11 cellular contexts compared by ENCODE assay signal in genomic region chr9:3906437-3907213, GRCh38.
DNase-seq lines count a peak whose midpoint lies in the region; ATAC-seq, FAIRE-seq and TF ChIP-seq lines count a peak whose summit lies in the region.
"Had no signal": no experiment of that assay in that cellular context is flagged by ENCODE, and none has a peak within 500 bp of the region (broad histone marks: within the 10 kb centered on the region; RNA-seq: fewer than 3 reads in every experiment).

No MANE protein-coding gene starts in this region.

- CTCF ChIA-PET in WTC11 (lab: Charles Lee), result no interaction called here

- DNase-seq in H54 (ENCODE audit: insufficient read length, low spot score), result peak; percentile 77
- peak; percentile 87 for DNase-seq in fibroblast of villous mesenchyme (ENCODE audit: low read depth)
- DNase-seq in retinal pigment epithelial cell (ENCODE audit: low read depth), result peak; percentile 81
- DNase-seq in CD14-positive monocyte (ENCODE audit: low spot score), result no peak
- DNase-seq in WTC11 (ENCODE audit: low spot score), result no peak
- DNase-seq in NCI-H146 (lab: John Stamatoyannopoulos, UW), result no peak
- DNase-seq in activated T-cell treated with anti-CD3 and anti-CD28 coated beads, Interleukin-2, amount 50 U/mL, for 48 hours, result no peak
- DNase-seq: activated T-cell treated with anti-CD3 and anti-CD28 coated beads, Interleukin-2, amount 50 U/mL, for 1 hour; SHP77 had no signal

- H3K4me1 Mint-ChIP-seq in CD14-positive monocyte (peaks cover 25% of the 10 kb centered on the region), WTC11 (peaks cover 6% of the 10 kb centered on the region; the same call in 1 of the 2 replicates)

- peaks cover 0 to 2% (median 0%) of the 10 kb centered on the region in 3 donors for H3K27me3 Mint-ChIP-seq in CD14-positive monocyte (ENCODE audit: low read depth in 3 of 3)
- H3K27me3 Mint-ChIP-seq in WTC11 (ENCODE audit: low read depth), result no peaks in the 10 kb centered on the region

- H3K4me3 ChIP-seq in fibroblast of villous mesenchyme (ENCODE audit: low read depth, low read length), result no peak overlapping the region
- no peak overlapping the region for H3K4me3 ChIP-seq in retinal pigment epithelial cell (ENCODE audit: low read length)

- TF ChIP-seq CTCF in fibroblast of villous mesenchyme (IDR thresholded peaks at IDR 0.05; ENCODE audit: insufficient read depth, low read depth, low read length) (no peak), retinal pigment epithelial cell (conservative IDR thresholded peaks at IDR 0.05; ENCODE audit: low read depth, low read length) (no peak), CD14-positive monocyte (IDR thresholded peaks at IDR 0.05) (no peak), WTC11 (IDR thresholded peaks at IDR 0.05) (no peak)

- intact Hi-C loops in CD14-positive monocyte (cut with micrococcal nuclease), result no loop called here

- H3K4me3 Mint-ChIP-seq in CD14-positive monocyte (no peak overlapping the region), WTC11 (no peak overlapping the region)

- FAIRE-seq in H54 (lab: Jason Lieb, UNC), result peak; percentile 100
- FAIRE-seq: endometrium had no signal

- H3K9me3 Mint-ChIP-seq in CD14-positive monocyte (peaks cover 0 to 21% (median 8%) of the 10 kb centered on the region in 7 donors), WTC11 (no peaks in the 10 kb centered on the region)

- H3K36me3 Mint-ChIP-seq in CD14-positive monocyte (no peaks in the 10 kb centered on the region), WTC11 (no peaks in the 10 kb centered on the region)

- peak; percentile 97 for ATAC-seq in SK-N-SH treated with all-trans-retinoic acid at 6 μM for 48 hours
- ATAC-seq in WTC11, result no peak

- POLR2A ChIA-PET in WTC11 (lab: Charles Lee), result no interaction called here

- peak overlapping the region in 1 of 7 donors; percentile 25 for H3K27ac Mint-ChIP-seq in CD14-positive monocyte
- H3K27ac Mint-ChIP-seq in WTC11, result no peak overlapping the region

- TF ChIP-seq POLR2A in H54 (IDR thresholded peaks at IDR 0.05; ENCODE audit: low read depth, low read length), result no peak

TF ChIP-seq in SK-N-SH treated with all-trans-retinoic acid at 6 μM for 48 hours, 23 proteins besides CTCF, POLR2A, EP300 and RAD21:
- TF ChIP-seq ISL1 (CRISPR knock-in tag; IDR thresholded peaks at IDR 0.05) (no peak), CSDC2 (CRISPR knock-in tag; IDR thresholded peaks at IDR 0.05) (no peak), ZFP30 (CRISPR knock-in tag; IDR thresholded peaks at IDR 0.05) (no peak), ZNF70 (CRISPR knock-in tag; IDR thresholded peaks at IDR 0.05) (no peak), ZNF8 (CRISPR knock-in tag; IDR thresholded peaks at IDR 0.05) (no peak), ESRRG (CRISPR knock-in tag; IDR thresholded peaks at IDR 0.05) (no peak)
TF ChIP-seq in SK-N-SH treated with all-trans-retinoic acid at 6 μM for 48 hours: peak in this region for 0.

TF ChIP-seq in WTC11, 78 proteins besides CTCF, POLR2A, EP300 and RAD21 (continues in another document):
- TF ChIP-seq ARID4B (CRISPR knock-in tag; IDR thresholded peaks at IDR 0.05; ENCODE audit: borderline replicate concordance), result no peak
- no peak for TF ChIP-seq SOX15 (CRISPR knock-in tag; IDR thresholded peaks at IDR 0.05)
- TF ChIP-seq ATF6 (CRISPR knock-in tag; IDR thresholded peaks at IDR 0.05), result no peak
- TF ChIP-seq USF2 (CRISPR knock-in tag; IDR thresholded peaks at IDR 0.05), result no peak
- TF ChIP-seq RELA (CRISPR knock-in tag; IDR thresholded peaks at IDR 0.05; ENCODE audit: borderline replicate concordance), result no peak
- TF ChIP-seq ESRRA (CRISPR knock-in tag; IDR thresholded peaks at IDR 0.05; ENCODE audit: borderline replicate concordance), result no peak
- TF ChIP-seq SMAD4 (CRISPR knock-in tag; IDR thresholded peaks at IDR 0.05), result no peak
- TF ChIP-seq PRDM15 (CRISPR knock-in tag; IDR thresholded peaks at IDR 0.05), result no peak

Comparison
In these comparisons a context has a peak if more than half of its experiments do, and no peak if none do; other contexts are left out.
1. DNase-seq: peak in H54 (single experiment), fibroblast of villous mesenchyme (single experiment) and retinal pigment epithelial cell (single experiment); none in CD14-positive monocyte (single experiment), WTC11 (single experiment), NCI-H146 (single experiment) and activated T-cell treated with anti-CD3 and anti-CD28 coated beads, Interleukin-2, amount 50 U/mL, for 48 hours (0 of 2).